In genomic region chr2:150784389-150784788, GRCh38 we compare ENCODE assay signal across 15 cellular contexts.
DNase-seq lines count a peak whose midpoint lies in the region; ATAC-seq and TF ChIP-seq lines count a peak whose summit lies in the region.
"Had no signal": no experiment of that assay in that cellular context is flagged by ENCODE, and none has a peak within 500 bp of the region (broad histone marks: within the 10 kb centered on the region; RNA-seq: fewer than 3 reads in every experiment).

No MANE protein-coding gene starts in this region.

- no peak overlapping the region for H2BK20ac ChIP-seq in H9 (ENCODE audit: low read depth, low read length, poor library complexity, severe bottlenecking)

- H3K4me3 ChIP-seq in fibroblast of the aortic adventitia (ENCODE audit: low read depth, low read length) (no peak overlapping the region), osteoblast (ENCODE audit: insufficient read depth, low read length) (no peak overlapping the region)
- H3K4me3 ChIP-seq: A549, GM23248 had no signal

- no peak overlapping the region for H2BK120ac ChIP-seq in H9 (ENCODE audit: low read depth, low read length, poor library complexity, severe bottlenecking)

- WGBS in H9 (ENCODE audit: extremely low coverage, insufficient read length, low lambda C conversion rate), result no CpG with 5 or more reads among the region's 3 CpGs

- no peak overlapping the region for H3K18ac ChIP-seq in H9 (ENCODE audit: insufficient read length, low read depth, low read length)

- H3K27me3 ChIP-seq in osteoblast (ENCODE audit: insufficient read depth, low read length) (no peaks in the 10 kb centered on the region), H9 (ENCODE audit: insufficient read depth, low read length) (no peaks in the 10 kb centered on the region)

- H3K56ac ChIP-seq in H9 (ENCODE audit: insufficient read length, low read depth, low read length), result no peak overlapping the region

- H3T11ph ChIP-seq in H9 (ENCODE audit: low read length), result no peak overlapping the region

- H3K4me1 ChIP-seq in osteoblast (ENCODE audit: insufficient read depth, low read length) (no peaks in the 10 kb centered on the region), H9 (ENCODE audit: insufficient read depth, low read length) (peaks cover 2% of the 10 kb centered on the region; the same call in 1 of the 2 replicates)
- H3K4me1 ChIP-seq: A549, Caco-2 had no signal

- peak overlapping the region; percentile 30 for H2AFZ ChIP-seq in osteoblast (ENCODE audit: low read length)
- no peak overlapping the region for H2AFZ ChIP-seq in H9 (ENCODE audit: low read length)
- H2AFZ ChIP-seq: GM23248 had no signal

- H3K23ac ChIP-seq in H9 (ENCODE audit: insufficient read length, low read depth, low read length), result no peak overlapping the region

- DNase-seq in NCI-H82 (lab: John Stamatoyannopoulos, UW), result peak; percentile 9
- no peak for DNase-seq in NCI-H82 treated with DMSO at 0.1 percent for 48 hours (lab: John Stamatoyannopoulos, UW; ENCODE audit: unreplicated experiment)
- DNase-seq in fibroblast of the aortic adventitia (ENCODE audit: low read depth), result peak; percentile 34
- no peak for DNase-seq in osteoblast (ENCODE audit: insufficient read length, low spot score, missing footprints)
- DNase-seq in T-helper 9 cell, result no peak
- DNase-seq in H9, result no peak
- DNase-seq: AML-193; Caco-2; CD4-positive, alpha-beta T cell; GM23248; H7 had no signal

- H2BK15ac ChIP-seq in H9 (ENCODE audit: low read depth, low read length), result no peak overlapping the region

- no peak overlapping the region for H3K4me3 Mint-ChIP-seq in H9
- H3K4me3 Mint-ChIP-seq: CD4-positive, alpha-beta T cell had no signal

- no peak overlapping the region for H3K4ac ChIP-seq in H9 (ENCODE audit: low read depth, low read length)

- H3K79me1 ChIP-seq in H9 (ENCODE audit: insufficient read depth, low read depth, low read length, poor library complexity, severe bottlenecking), result no peaks in the 10 kb centered on the region

- H3K27me3 Mint-ChIP-seq in H9 (ENCODE audit: low read depth), result no peaks in the 10 kb centered on the region
- H3K27me3 Mint-ChIP-seq: CD4-positive, alpha-beta T cell had no signal

- no peaks in the 10 kb centered on the region for H3K79me2 ChIP-seq in osteoblast (ENCODE audit: insufficient read depth, low read length)
- H3K79me2 ChIP-seq in H9 (ENCODE audit: insufficient read depth, low read length), result no peaks in the 10 kb centered on the region

- no peak overlapping the region for H3K27ac Mint-ChIP-seq in H9
- H3K27ac Mint-ChIP-seq: CD4-positive, alpha-beta T cell had no signal

- H2BK5ac ChIP-seq in H9 (ENCODE audit: insufficient read length, low read length), result no peak overlapping the region

- H4K20me1 ChIP-seq in osteoblast (ENCODE audit: insufficient read depth, low read length) (no peaks in the 10 kb centered on the region), H9 (ENCODE audit: control insufficient read depth, insufficient read depth, insufficient read length) (no peaks in the 10 kb centered on the region)

- no peak overlapping the region for H3K4me2 ChIP-seq in osteoblast (ENCODE audit: insufficient read depth, low read length)
- no peak overlapping the region for H3K4me2 ChIP-seq in H9 (ENCODE audit: insufficient read depth, insufficient read length, low read length)
- H3K4me2 ChIP-seq: A549 had no signal

- no peaks in the 10 kb centered on the region for H3K9me3 ChIP-seq in osteoblast (ENCODE audit: low read depth, low read length)
- no peaks in the 10 kb centered on the region for H3K9me3 ChIP-seq in H9 (ENCODE audit: control insufficient read depth, low read depth, low read length)
- H3K9me3 ChIP-seq: A549, Caco-2 had no signal

- H3K4me1 Mint-ChIP-seq in H9, result peaks cover 3 to 6% of the 10 kb centered on the region in 2 experiments

- no peak for ATAC-seq in GM21786 (IDR thresholded peaks at IDR 0.05; ENCODE audit: unreplicated experiment)
- ATAC-seq: A549 had no signal

- no peak overlapping the region for H4K91ac ChIP-seq in H9 (ENCODE audit: insufficient read length, low read depth, low read length)

- no peak overlapping the region for H4K8ac ChIP-seq in H9 (replicated peaks; ENCODE audit: insufficient read length, low read depth, low read length)

- no peaks in the 10 kb centered on the region for H3K23me2 ChIP-seq in H9 (ENCODE audit: insufficient read length, low read depth, low read length, poor library complexity, severe bottlenecking)

- H3K36me3 ChIP-seq in osteoblast (ENCODE audit: insufficient read depth, low read length), result no peaks in the 10 kb centered on the region

- H3K27ac ChIP-seq in osteoblast (ENCODE audit: low read depth, low read length) (no peak overlapping the region), H9 (ENCODE audit: insufficient read length, low read depth, low read length) (no peak overlapping the region)
- H3K27ac ChIP-seq: 22Rv1, A549, C4-2B, GM23248 had no signal

- H2AK5ac ChIP-seq in H9 (ENCODE audit: insufficient read length, low read length), result no peak overlapping the region

- no peak overlapping the region for H4K5ac ChIP-seq in H9 (ENCODE audit: insufficient read length, low read depth, low read length)

- H3K9ac ChIP-seq in H9 (ENCODE audit: extremely low read depth, insufficient read length, low read length), result no peak overlapping the region
- H3K9ac ChIP-seq: GM23248 had no signal

- no peak overlapping the region for H3K14ac ChIP-seq in H9 (ENCODE audit: insufficient read depth, low read length)

- no peak for TF ChIP-seq CTCF in fibroblast of the aortic adventitia (IDR thresholded peaks at IDR 0.05; ENCODE audit: insufficient read depth, low read length)
- TF ChIP-seq CTCF in osteoblast (IDR thresholded peaks at IDR 0.05; ENCODE audit: extremely low read depth, low read depth, low read length), result no peak
- no peak for TF ChIP-seq CTCF in H9 (conservative IDR thresholded peaks at IDR 0.05)

- H3K36me3 Mint-ChIP-seq in H9 (ENCODE audit: insufficient read depth in 1 of 3, low read depth in 3 of 3), result peaks cover 0 to under 1% (median 0%) of the 10 kb centered on the region in 3 experiments; a peak in 1 of 7 replicates

- no peak overlapping the region for H2BK12ac ChIP-seq in H9 (ENCODE audit: insufficient read length, low read depth, low read length)

- peaks cover 0 to 2% of the 10 kb centered on the region in 2 experiments; a peak in 1 of 5 replicates for H3K9me3 Mint-ChIP-seq in H9
- H3K9me3 Mint-ChIP-seq: CD4-positive, alpha-beta T cell had no signal

Comparison
In these comparisons a context has a peak if more than half of its experiments do, and no peak if none do; other contexts are left out.
1. DNase-seq: peak in NCI-H82 (single experiment) and fibroblast of the aortic adventitia (single experiment); none in NCI-H82 treated with DMSO at 0.1 percent for 48 hours (single experiment), osteoblast (single experiment), T-helper 9 cell (single experiment) and H9 (single experiment).